Comparison of ENCODE assay signal across 1 cellular context in genomic region chr2:151918308-151918707, GRCh38.
TF ChIP-seq lines count a peak whose summit lies in the region.

No MANE protein-coding gene starts in this region.

TF ChIP-seq in GM12878, 131 proteins besides CTCF, POLR2A, EP300 and RAD21 (continued from another document):
- TF ChIP-seq SKIL (IDR thresholded peaks at IDR 0.05; ENCODE audit: low read depth, poor library complexity, severe bottlenecking) (no peak), MEF2A (IDR thresholded peaks at IDR 0.05; ENCODE audit: insufficient read depth, low read depth, low read length) (no peak)
TF ChIP-seq in GM12878: peak in this region for 0.
